ENCODE assay signal across 1 cellular context in the genomic region with DNA sequence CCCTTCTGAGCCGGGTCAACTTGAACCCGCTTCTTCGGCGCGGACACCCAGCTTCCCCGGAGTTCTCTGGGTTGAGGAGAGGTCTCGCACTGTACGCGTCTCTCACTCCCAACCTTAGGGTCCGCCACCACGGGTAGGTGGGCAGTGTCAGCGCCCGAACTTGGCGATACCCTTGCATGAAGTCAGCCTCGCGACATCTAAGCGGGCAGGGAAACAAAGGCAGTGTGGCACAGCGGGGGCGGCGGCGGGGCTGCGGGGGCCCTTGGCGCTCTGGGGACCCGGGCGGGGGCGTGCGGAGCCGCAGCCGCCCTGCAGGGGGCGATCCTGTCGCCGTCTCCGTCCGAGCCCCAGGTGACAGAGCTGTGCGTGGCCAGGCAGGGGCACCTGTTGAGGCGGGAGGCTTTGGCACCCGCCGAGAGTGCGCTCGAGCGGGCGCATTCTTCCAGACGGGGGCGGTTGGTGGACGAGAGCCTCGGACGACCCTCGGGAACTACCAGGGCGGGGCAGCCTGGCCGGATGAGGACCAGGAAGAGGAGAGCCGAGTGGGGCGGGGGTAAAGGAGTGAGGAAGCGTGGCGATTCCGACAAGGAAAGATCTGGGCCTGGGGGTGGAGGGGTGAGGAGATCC.
TF ChIP-seq lines count a peak whose summit lies in the region.

No MANE protein-coding gene starts in this region.

TF ChIP-seq in WTC11, 78 proteins besides CTCF, POLR2A, EP300 and RAD21 (continued from another document):
- TF ChIP-seq, protein P1, sequence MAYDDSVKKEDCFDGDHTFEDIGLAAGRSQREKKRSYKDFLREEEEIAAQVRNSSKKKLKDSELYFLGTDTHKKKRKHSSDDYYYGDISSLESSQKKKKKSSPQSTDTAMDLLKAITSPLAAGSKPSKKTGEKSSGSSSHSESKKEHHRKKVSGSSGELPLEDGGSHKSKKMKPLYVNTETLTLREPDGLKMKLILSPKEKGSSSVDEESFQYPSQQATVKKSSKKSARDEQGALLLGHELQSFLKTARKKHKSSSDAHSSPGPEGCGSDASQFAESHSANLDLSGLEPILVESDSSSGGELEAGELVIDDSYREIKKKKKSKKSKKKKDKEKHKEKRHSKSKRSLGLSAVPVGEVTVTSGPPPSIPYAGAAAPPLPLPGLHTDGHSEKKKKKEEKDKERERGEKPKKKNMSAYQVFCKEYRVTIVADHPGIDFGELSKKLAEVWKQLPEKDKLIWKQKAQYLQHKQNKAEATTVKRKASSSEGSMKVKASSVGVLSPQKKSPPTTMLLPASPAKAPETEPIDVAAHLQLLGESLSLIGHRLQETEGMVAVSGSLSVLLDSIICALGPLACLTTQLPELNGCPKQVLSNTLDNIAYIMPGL (CRISPR knock-in tag; IDR thresholded peaks at IDR 0.05), result peak; percentile 61; the same call in 1 of the 2 replicates
- TF ChIP-seq, protein P2, sequence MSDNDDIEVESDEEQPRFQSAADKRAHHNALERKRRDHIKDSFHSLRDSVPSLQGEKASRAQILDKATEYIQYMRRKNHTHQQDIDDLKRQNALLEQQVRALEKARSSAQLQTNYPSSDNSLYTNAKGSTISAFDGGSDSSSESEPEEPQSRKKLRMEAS (CRISPR knock-in tag; IDR thresholded peaks at IDR 0.05), result 0 out of 2 replicates have a peak, but pooled peaks have one; percentile 60
- TF ChIP-seq ZNF232 (CRISPR knock-in tag; IDR thresholded peaks at IDR 0.05), result no peak
- TF ChIP-seq ZNF423 (CRISPR knock-in tag; IDR thresholded peaks at IDR 0.05), result 0 out of 2 replicates have a peak, but pooled peaks have one; percentile 5
- TF ChIP-seq, protein P3, sequence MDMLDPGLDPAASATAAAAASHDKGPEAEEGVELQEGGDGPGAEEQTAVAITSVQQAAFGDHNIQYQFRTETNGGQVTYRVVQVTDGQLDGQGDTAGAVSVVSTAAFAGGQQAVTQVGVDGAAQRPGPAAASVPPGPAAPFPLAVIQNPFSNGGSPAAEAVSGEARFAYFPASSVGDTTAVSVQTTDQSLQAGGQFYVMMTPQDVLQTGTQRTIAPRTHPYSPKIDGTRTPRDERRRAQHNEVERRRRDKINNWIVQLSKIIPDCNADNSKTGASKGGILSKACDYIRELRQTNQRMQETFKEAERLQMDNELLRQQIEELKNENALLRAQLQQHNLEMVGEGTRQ (CRISPR knock-in tag; IDR thresholded peaks at IDR 0.05), result peak; percentile 34; the same call in 1 of the 2 replicates
